Comparison of ENCODE assay signal across 12 cellular contexts in genomic region chr14:89625988-89626806, GRCh38.
DNase-seq lines count a peak whose midpoint lies in the region; ATAC-seq lines count a peak whose summit lies in the region.
"Had no signal": no experiment of that assay in that cellular context is flagged by ENCODE, and none has a peak within 500 bp of the region (broad histone marks: within the 10 kb centered on the region; RNA-seq: fewer than 3 reads in every experiment).

No MANE protein-coding gene starts in this region.

- in situ Hi-C loops in KBM-7 (cut with MboI; ENCODE audit: low pct_unique_long_range_greater_than_20kb, low sequenced_read_pairs) = no loop called here

- no peaks in the 10 kb centered on the region for H3K27me3 ChIP-seq in effector memory CD4-positive, alpha-beta T cell (replicated peaks; ENCODE audit: control insufficient read depth, insufficient read depth, low read length, poor library complexity, severe bottlenecking)

- H3K27ac Mint-ChIP-seq in activated naive CD4-positive, alpha-beta T cell treated with anti-CD3 and anti-CD28 coated beads, Interleukin-2, amount 50 U/mL, for 24 hours = peak overlapping the region; percentile 96
- peak overlapping the region; percentile 93 for H3K27ac Mint-ChIP-seq in activated T-helper 2 cell treated with anti-CD3 and anti-CD28 coated beads, Interferon-gamma antibody, Interleukin-2, Interleukin-4, amounts not matched to agents 10 μg/mL and 5 μg/mL and 100 μg/mL, durations not matched to agents 14 hours and 24 hours and 36 hours

- no peaks in the 10 kb centered on the region for H3K36me3 ChIP-seq in effector memory CD4-positive, alpha-beta T cell (ENCODE audit: control insufficient read depth, insufficient read depth, low read length)

- peak; percentile 41 for ATAC-seq in stimulated activated naive CD8-positive, alpha-beta T cell treated with anti-CD3 and anti-CD28 coated beads, Interleukin-15, Interleukin-2, amounts not matched to agents 100 U/mL and 50 U/mL, for 24 hours
- ATAC-seq in HG03095 (IDR thresholded peaks at IDR 0.05; ENCODE audit: unreplicated experiment) (no peak), GM18517 (IDR thresholded peaks at IDR 0.05; ENCODE audit: unreplicated experiment) (no peak)

- H3K27ac ChIP-seq in effector memory CD4-positive, alpha-beta T cell (ENCODE audit: insufficient read depth, low read length, poor library complexity, severe bottlenecking) = no peak overlapping the region

- no peak overlapping the region for H3K4me3 ChIP-seq in effector memory CD4-positive, alpha-beta T cell (ENCODE audit: insufficient read depth, low read depth, low read length, poor library complexity, severe bottlenecking)

- H3K27me3 Mint-ChIP-seq in activated naive CD4-positive, alpha-beta T cell treated with anti-CD3 and anti-CD28 coated beads, Interleukin-2, amount 50 U/mL, for 24 hours = no peaks in the 10 kb centered on the region
- H3K27me3 Mint-ChIP-seq in activated T-helper 2 cell treated with anti-CD3 and anti-CD28 coated beads, Interferon-gamma antibody, Interleukin-2, Interleukin-4, amounts not matched to agents 10 μg/mL and 5 μg/mL and 100 μg/mL, durations not matched to agents 14 hours and 24 hours and 36 hours (ENCODE audit: low read depth) = no peaks in the 10 kb centered on the region

- intact Hi-C loops in activated T-helper 2 cell treated with anti-CD3 and anti-CD28 coated beads, Interferon-gamma antibody, Interleukin-2, Interleukin-4, amounts not matched to agents 10 μg/mL and 5 μg/mL and 100 μg/mL, durations not matched to agents 14 hours and 24 hours and 36 hours (cut with micrococcal nuclease) = loop anchor here (1.0 to 10.0 kb wide), 4 partner anchors 15 to 1621 kb away; partner anchors contain the start of gene GPR65

- peaks cover 2% of the 10 kb centered on the region for H3K36me3 Mint-ChIP-seq in activated naive CD4-positive, alpha-beta T cell treated with anti-CD3 and anti-CD28 coated beads, Interleukin-2, amount 50 U/mL, for 24 hours
- H3K36me3 Mint-ChIP-seq in activated T-helper 2 cell treated with anti-CD3 and anti-CD28 coated beads, Interferon-gamma antibody, Interleukin-2, Interleukin-4, amounts not matched to agents 10 μg/mL and 5 μg/mL and 100 μg/mL, durations not matched to agents 14 hours and 24 hours and 36 hours (ENCODE audit: low read depth) = peaks cover 34% of the 10 kb centered on the region

- DNase-seq in activated naive CD4-positive, alpha-beta T cell treated with Interleukin-2 at 50 U/mL for 16 hours = no peak
- DNase-seq in KBM-7 = peak; percentile 96
- DNase-seq in activated T-helper 2 cell treated with anti-CD3 and anti-CD28 coated beads, Interferon-gamma antibody, Interleukin-2, Interleukin-4, amounts not matched to agents 10 μg/mL and 5 μg/mL and 100 μg/mL, durations not matched to agents 14 hours and 24 hours and 36 hours (ENCODE audit: low spot score) = no peak
- DNase-seq in stimulated activated naive CD8-positive, alpha-beta T cell treated with anti-CD3 and anti-CD28 coated beads, Interleukin-15, Interleukin-2, amounts not matched to agents 100 U/mL and 50 U/mL, for 24 hours = no peak
- DNase-seq in effector memory CD4-positive, alpha-beta T cell = no peak
- DNase-seq: cortex of kidney, foreskin melanocyte, NCI-H774, retina had no signal

- peaks cover 70% of the 10 kb centered on the region for H3K4me1 Mint-ChIP-seq in activated naive CD4-positive, alpha-beta T cell treated with anti-CD3 and anti-CD28 coated beads, Interleukin-2, amount 50 U/mL, for 24 hours
- H3K4me1 Mint-ChIP-seq in activated T-helper 2 cell treated with anti-CD3 and anti-CD28 coated beads, Interferon-gamma antibody, Interleukin-2, Interleukin-4, amounts not matched to agents 10 μg/mL and 5 μg/mL and 100 μg/mL, durations not matched to agents 14 hours and 24 hours and 36 hours (ENCODE audit: low read depth) = peaks cover 66% of the 10 kb centered on the region

- H3K4me3 Mint-ChIP-seq in activated naive CD4-positive, alpha-beta T cell treated with anti-CD3 and anti-CD28 coated beads, Interleukin-2, amount 50 U/mL, for 24 hours = peak overlapping the region; percentile 60
- no peak overlapping the region for H3K4me3 Mint-ChIP-seq in activated T-helper 2 cell treated with anti-CD3 and anti-CD28 coated beads, Interferon-gamma antibody, Interleukin-2, Interleukin-4, amounts not matched to agents 10 μg/mL and 5 μg/mL and 100 μg/mL, durations not matched to agents 14 hours and 24 hours and 36 hours (ENCODE audit: low read depth)

- peaks cover 5% of the 10 kb centered on the region for H3K9me3 Mint-ChIP-seq in activated naive CD4-positive, alpha-beta T cell treated with anti-CD3 and anti-CD28 coated beads, Interleukin-2, amount 50 U/mL, for 24 hours
- peaks cover 25% of the 10 kb centered on the region for H3K9me3 Mint-ChIP-seq in activated T-helper 2 cell treated with anti-CD3 and anti-CD28 coated beads, Interferon-gamma antibody, Interleukin-2, Interleukin-4, amounts not matched to agents 10 μg/mL and 5 μg/mL and 100 μg/mL, durations not matched to agents 14 hours and 24 hours and 36 hours

- H3K4me1 ChIP-seq in effector memory CD4-positive, alpha-beta T cell (ENCODE audit: control insufficient read depth, insufficient read depth, low read length, poor library complexity, severe bottlenecking) = peaks cover under 1% of the 10 kb centered on the region

- no peaks in the 10 kb centered on the region for H3K9me3 ChIP-seq in effector memory CD4-positive, alpha-beta T cell (ENCODE audit: control insufficient read depth, low read length)
